ENCODE assay signal across 23 cellular contexts in genomic region chr2:61529944-61530343, GRCh38. TPM values are rescaled to one million over a fixed set of nuclear protein-coding genes. Genes with fewer than 3 reads are reported as not detected.
DNase-seq lines count a peak whose midpoint lies in the region; ATAC-seq, FAIRE-seq and TF ChIP-seq lines count a peak whose summit lies in the region.
"Had no signal": no experiment of that assay in that cellular context is flagged by ENCODE, and none has a peak within 500 bp of the region (broad histone marks: within the 10 kb centered on the region; RNA-seq: fewer than 3 reads in every experiment).

No MANE protein-coding gene starts in this region.

- DNase-seq in A549 (ENCODE audit: low read depth in 1 of 2, low spot score in 1 of 2) (no peak), GM18507 (ENCODE audit: extremely low spot score, insufficient read length, low read depth) (no peak), NCI-H2081 treated with DMSO at 0.1 percent for 48 hours (lab: John Stamatoyannopoulos, UW) (no peak), SJCRH30 (no peak), cardiac septum (ENCODE audit: low spot score) (no peak)
- no peak for DNase-seq in activated CD8-positive, alpha-beta T cell treated with anti-CD3 and anti-CD28 coated beads for 36 hours
- DNase-seq: activated CD8-positive, alpha-beta memory T cell treated with anti-CD3 and anti-CD28 coated beads, Interleukin-2, amount 10 ng/mL, durations not matched to agents 7 days and 5 days; activated gamma-delta T cell treated with Interleukin-2 at 50 U/mL for 16 hours; AML-193; KBM-7; NCI-H1092 treated with DMSO at 0.1 percent for 48 hours; NCI-H82; pancreas; stimulated activated CD4-positive, alpha-beta T cell treated with anti-CD3 and anti-CD28 coated beads, Interleukin-4, amount 100 ng/mL, for 4 hours; stimulated activated CD8-positive, alpha-beta memory T cell treated with anti-CD3 and anti-CD28 coated beads, Interleukin-4, amount 100 ng/mL, for 48 hours had no signal

- no peak for TF ChIP-seq CTCF in A549 (IDR thresholded peaks at IDR 0.05)
- TF ChIP-seq CTCF in activated CD8-positive, alpha-beta T cell treated with anti-CD3 and anti-CD28 coated beads for 36 hours (IDR thresholded peaks at IDR 0.05): no peak

- H3K4me1 ChIP-seq in A549: peaks cover 55% of the 10 kb centered on the region
- peaks cover 9% of the 10 kb centered on the region for H3K4me1 ChIP-seq in mesodermal cell (ENCODE audit: control insufficient read depth, insufficient read depth, low read length, poor library complexity, severe bottlenecking)
- peaks cover 7% of the 10 kb centered on the region; the same call in 1 of the 2 replicates for H3K4me1 ChIP-seq in SJCRH30

- no peaks in the 10 kb centered on the region for H3K9me3 Mint-ChIP-seq in activated CD8-positive, alpha-beta T cell treated with anti-CD3 and anti-CD28 coated beads for 36 hours

- ATAC-seq in A549 (no peak), GM18505 (IDR thresholded peaks at IDR 0.05; ENCODE audit: unreplicated experiment) (no peak)
- no peak for ATAC-seq in activated CD8-positive, alpha-beta T cell treated with anti-CD3 and anti-CD28 coated beads for 36 hours
- ATAC-seq: activated CD4-positive, CD25-positive, alpha-beta regulatory T cell treated with anti-CD3 and anti-CD28 coated beads, Interleukin-2, amount 50 U/mL, for 24 hours; gastroesophageal sphincter; left lobe of liver had no signal

- H3K27me3 ChIP-seq in SJCRH30: no peaks in the 10 kb centered on the region
- H3K27me3 ChIP-seq: gastroesophageal sphincter, pancreas had no signal

- peaks cover 46% of the 10 kb centered on the region for H3K36me3 Mint-ChIP-seq in activated CD8-positive, alpha-beta T cell treated with anti-CD3 and anti-CD28 coated beads for 36 hours (ENCODE audit: low read depth)

- POLR2A ChIA-PET in A549 (lab: Yijun Ruan, JAX): no interaction called here
- POLR2A ChIA-PET in activated CD8-positive, alpha-beta T cell treated with anti-CD3 and anti-CD28 coated beads for 36 hours (lab: Charles Lee): interaction anchor here (1.3 to 1.5 kb wide), 2 partner anchors 8 to 38 kb away, joined by 3 to 5 read pairs; partner anchors contain the start of gene XPO1

- no peaks in the 10 kb centered on the region for H3K27me3 Mint-ChIP-seq in activated CD8-positive, alpha-beta T cell treated with anti-CD3 and anti-CD28 coated beads for 36 hours
- H3K27me3 Mint-ChIP-seq: activated CD8-positive, alpha-beta memory T cell treated with anti-CD3 and anti-CD28 coated beads, Interleukin-2, amount 10 ng/mL, durations not matched to agents 7 days and 5 days had no signal

- TF ChIP-seq RAD21 in A549 (conservative IDR thresholded peaks at IDR 0.05 in 1 of 2, IDR thresholded peaks at IDR 0.05 in 1 of 2): no peak

- FAIRE-seq in A549 (lab: Jason Lieb, UNC): no peak
- FAIRE-seq in GM18507 (lab: Jason Lieb, UNC): peak; percentile 35
- FAIRE-seq: astrocyte, pancreas had no signal

- no peak overlapping the region for H3K4me3 Mint-ChIP-seq in activated CD8-positive, alpha-beta T cell treated with anti-CD3 and anti-CD28 coated beads for 36 hours
- H3K4me3 Mint-ChIP-seq: activated CD8-positive, alpha-beta memory T cell treated with anti-CD3 and anti-CD28 coated beads, Interleukin-2, amount 10 ng/mL, durations not matched to agents 7 days and 5 days had no signal

- TF ChIP-seq POLR2A in A549 (IDR thresholded peaks at IDR 0.05; ENCODE audit: low read length): no peak
- no peak for TF ChIP-seq POLR2A in GM18505 (IDR thresholded peaks at IDR 0.05; ENCODE audit: borderline replicate concordance, extremely low read depth, insufficient read depth, insufficient read length)

- peak overlapping the region; percentile 10 for H3K27ac Mint-ChIP-seq in activated CD8-positive, alpha-beta T cell treated with anti-CD3 and anti-CD28 coated beads for 36 hours
- H3K27ac Mint-ChIP-seq: activated CD8-positive, alpha-beta memory T cell treated with anti-CD3 and anti-CD28 coated beads, Interleukin-2, amount 10 ng/mL, durations not matched to agents 7 days and 5 days had no signal

- CTCF ChIA-PET in A549 (lab: Yijun Ruan, JAX): no interaction called here
- CTCF ChIA-PET in activated CD8-positive, alpha-beta T cell treated with anti-CD3 and anti-CD28 coated beads for 36 hours (lab: Charles Lee): no interaction called here

- no peak overlapping the region; the same call in 2 of the 3 replicates for H3K4me2 ChIP-seq in A549

- WGBS in A549 (ENCODE audit: missing lambda C conversion rate): 91% methylated on average over 2 of the region's 2 CpGs
- WGBS in mesodermal cell (ENCODE audit: insufficient coverage in 2 of 2), 2 experiments: 100% methylated on average over 1 of the region's 2 CpGs; no CpG with 5 or more reads in 1 of the 2 experiments

- peaks cover 61% of the 10 kb centered on the region for H3K4me1 Mint-ChIP-seq in activated CD8-positive, alpha-beta T cell treated with anti-CD3 and anti-CD28 coated beads for 36 hours (ENCODE audit: low read depth)

- H3K4me3 ChIP-seq in A549 (no peak overlapping the region), mesodermal cell (ENCODE audit: extremely low read depth, insufficient read depth, low read length, poor library complexity, severe bottlenecking) (no peak overlapping the region), SJCRH30 (no peak overlapping the region)
- H3K4me3 ChIP-seq: gastroesophageal sphincter, pancreas had no signal

- intact Hi-C loops in activated CD8-positive, alpha-beta T cell treated with anti-CD3 and anti-CD28 coated beads for 36 hours (cut with micrococcal nuclease): no loop called here
- intact Hi-C loops in cardiac septum (cut with DNase I): no loop called here

- TF ChIP-seq EP300 in A549 (IDR thresholded peaks at IDR 0.05): no peak

- H3K27ac ChIP-seq in A549 (no peak overlapping the region), mesodermal cell (ENCODE audit: low read depth, low read length, severe bottlenecking) (peak overlapping the region; percentile 4), SJCRH30 (no peak overlapping the region)
- H3K27ac ChIP-seq: epithelial cell of prostate, HL-60, pancreas had no signal

- peaks cover 67% of the 10 kb centered on the region for H3K36me3 ChIP-seq in mesodermal cell (ENCODE audit: control insufficient read depth, insufficient read depth, low read length)
- peaks cover 59% of the 10 kb centered on the region for H3K36me3 ChIP-seq in SJCRH30

- no peaks in the 10 kb centered on the region for H3K9me3 ChIP-seq in A549
- no peaks in the 10 kb centered on the region for H3K9me3 ChIP-seq in mesodermal cell (ENCODE audit: control insufficient read depth, low read length)
- H3K9me3 ChIP-seq in SJCRH30 (replicated peaks): no peaks in the 10 kb centered on the region
- H3K9me3 ChIP-seq: gastroesophageal sphincter, pancreas had no signal

TF ChIP-seq in A549, 52 proteins besides CTCF, POLR2A, EP300 and RAD21:
- TF ChIP-seq CHD2 (IDR thresholded peaks at IDR 0.05; ENCODE audit: low read length, partially characterized antibody) (peak; percentile 9), NR3C1 (IDR thresholded peaks at IDR 0.05) (no peak)

RNA-seq across cellular contexts. Expression of gene XPO1, which starts 8.2 kb away (rescaled TPM):
- 173 and 216 TPM in 2 replicates for polyA plus RNA-seq in A549 (2011; rRNA removed)
- 52.6 and 56.2 TPM in 2 replicates for polyA plus RNA-seq in A549 (2012; cell fraction: cytosol; rRNA removed)
- polyA plus RNA-seq in A549 (2012; cell fraction: nucleus; rRNA removed): 41.9 and 72.3 TPM in 2 replicates
- polyA plus RNA-seq in A549 (2017; fragmentation: RNase III; extraction: RNeasy Plus Mini Kit Qiagen cat#74134 plus additional on column Dnase treatment): 152 to 154 TPM (median 153 TPM) in 3 replicates
- 77.7 and 97.4 TPM in 2 replicates for polyA minus RNA-seq in A549 (2011; rRNA and poly(A)+ RNA removed)
- 100 to 1,000 TPM; 208 to 221 TPM for total RNA-seq in activated CD8-positive, alpha-beta T cell treated with anti-CD3 and anti-CD28 coated beads for 36 hours
- polyA plus RNA-seq in mesodermal cell (2013, experiment 1 of 2): 165 TPM
- 188 TPM for polyA plus RNA-seq in mesodermal cell (2013, experiment 2 of 2)
- total RNA-seq in SJCRH30 (2014; rRNA removed; shearing (Covaris generic)): 407 and 436 TPM in 2 replicates
- total RNA-seq in cardiac septum: 71.8 TPM

RNA-seq across cellular contexts. Expression of gene USP34, which starts 59.1 kb away (rescaled TPM):
- 132 TPM in 2 replicates for polyA plus RNA-seq in A549 (2011; rRNA removed)
- 23.8 and 26.5 TPM in 2 replicates for polyA plus RNA-seq in A549 (2012; cell fraction: cytosol; rRNA removed)
- polyA plus RNA-seq in A549 (2012; cell fraction: nucleus; rRNA removed): 35.8 and 62.6 TPM in 2 replicates
- polyA plus RNA-seq in A549 (2017; fragmentation: RNase III; extraction: RNeasy Plus Mini Kit Qiagen cat#74134 plus additional on column Dnase treatment): 47.7 to 50.7 TPM (median 48.2 TPM) in 3 replicates
- polyA minus RNA-seq in A549 (2011; rRNA and poly(A)+ RNA removed): 178 and 191 TPM in 2 replicates
- total RNA-seq in activated CD8-positive, alpha-beta T cell treated with anti-CD3 and anti-CD28 coated beads for 36 hours: 10 to 100 TPM; 69.0 to 71.3 TPM
- polyA plus RNA-seq in mesodermal cell (2013, experiment 1 of 2): 64.8 TPM
- 66.9 TPM for polyA plus RNA-seq in mesodermal cell (2013, experiment 2 of 2)
- 112 and 133 TPM in 2 replicates for total RNA-seq in SJCRH30 (2014; rRNA removed; shearing (Covaris generic))
- 73.2 TPM for total RNA-seq in cardiac septum
